28 cellular contexts compared by ENCODE assay signal in the genomic region with DNA sequence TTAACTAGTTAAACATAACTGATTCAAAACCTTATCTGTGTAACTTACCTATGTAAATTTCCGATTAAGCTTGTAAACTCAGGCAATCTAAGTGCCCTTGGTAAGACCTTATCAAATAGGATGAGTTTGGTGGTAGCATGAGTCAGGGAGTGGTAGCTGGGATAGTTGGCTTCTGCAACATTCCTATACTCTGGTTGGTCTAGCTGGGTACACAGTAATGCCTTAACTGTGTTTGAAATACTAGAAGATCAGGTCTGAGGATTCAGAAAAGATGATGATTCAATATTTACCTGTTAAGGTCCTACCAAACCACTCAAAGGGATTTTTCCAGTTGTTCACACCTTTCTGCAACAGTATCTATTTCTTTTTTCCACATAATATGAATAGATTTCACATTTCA. TPM values are rescaled to one million over a fixed set of nuclear protein-coding genes. Genes with fewer than 3 reads are reported as not detected.
"Had no signal": no experiment of that assay in that cellular context is flagged by ENCODE, and none has a peak within 500 bp of the region (broad histone marks: within the 10 kb centered on the region; RNA-seq: fewer than 3 reads in every experiment).

No MANE protein-coding gene starts in this region.

- H3K36me3 ChIP-seq: neural progenitor cell, ovary, right lobe of liver, sigmoid colon, stomach, thoracic aorta, tibial artery, transverse colon, upper lobe of right lung, uterus had no signal

- H3K4me1 ChIP-seq: parathyroid adenoma, right lobe of liver, sigmoid colon, stomach, tibial artery, transverse colon, upper lobe of right lung, uterus had no signal

- ATAC-seq: natural killer cell; right cardiac atrium; right lobe of liver; stimulated activated effector memory CD8-positive, alpha-beta T cell treated with anti-CD3 and anti-CD28 coated beads, Interleukin-12 subunit alpha, Interleukin-12 subunit beta, amount 100 ng/mL, for 72 hours; stimulated activated naive B cell treated with anti-CD40 and anti-IgM and Interleukin-4, amounts not matched to agents 10 μg/mL and 1 μg/mL and 100 μg/mL, for 72 hours; upper lobe of right lung had no signal

- DNase-seq: natural killer cell; occipital lobe; ovary; posterior cingulate gyrus; psoas muscle; right cardiac atrium; right lobe of liver; sigmoid colon; small intestine; stimulated activated CD4-positive, alpha-beta T cell treated with anti-CD3 and anti-CD28 coated beads, Interleukin-15, amount 100 ng/mL, for 24 hours; stimulated activated CD4-positive, alpha-beta T cell treated with anti-CD3 and anti-CD28 coated beads, Interleukin-2, amount 100 ng/mL, for 24 hours; stimulated activated CD4-positive, alpha-beta T cell treated with anti-CD3 and anti-CD28 coated beads, Interleukin-2, amount 100 ng/mL, for 48 hours; stimulated activated CD4-positive, alpha-beta T cell treated with anti-CD3 and anti-CD28 coated beads, Interleukin-4, amount 100 ng/mL, for 24 hours; stimulated activated naive B cell treated with anti-CD40 and anti-IgM and Interleukin-4, amounts not matched to agents 10 μg/mL and 1 μg/mL and 100 μg/mL, for 72 hours; stimulated activated naive CD4-positive, alpha-beta T cell treated with Interleukin-2 at 50 U/mL for 16 hours; stomach; tibial artery; transverse colon; upper lobe of right lung; uterus had no signal

- H3K79me2 ChIP-seq: parathyroid adenoma had no signal

- FAIRE-seq: small intestine had no signal

- H3K27me3 ChIP-seq: neural progenitor cell, ovary, right lobe of liver, sigmoid colon, stomach, tibial artery, transverse colon, upper lobe of right lung, uterus had no signal

- H2AFZ ChIP-seq: neural progenitor cell, parathyroid adenoma had no signal

- H3K4me2 ChIP-seq: neural progenitor cell had no signal

- H3K9ac ChIP-seq: neural progenitor cell, parathyroid adenoma had no signal

- H3K4me3 ChIP-seq: neural progenitor cell, ovary, psoas muscle, right lobe of liver, sigmoid colon, stomach, thoracic aorta, tibial artery, transverse colon, upper lobe of right lung, uterus had no signal

- H3K9me3 ChIP-seq: ovary, right lobe of liver, transverse colon, upper lobe of right lung, uterus had no signal

- H3K27ac ChIP-seq: neural progenitor cell, ovary, parathyroid adenoma, psoas muscle, right lobe of liver, sigmoid colon, stomach, thoracic aorta, tibial artery, transverse colon, upper lobe of right lung, uterus had no signal

RNA-seq across cellular contexts. Expression of a gene that starts 5.3 kb away (rescaled TPM):
- total RNA-seq: osteoblast, renal cortical epithelial cell, right lobe of liver, sigmoid colon, stomach, subcutaneous adipose tissue, thoracic aorta, transverse colon, upper lobe of right lung, urinary bladder had no signal
